Comparison of ENCODE assay signal across 20 cellular contexts in the genomic region with DNA sequence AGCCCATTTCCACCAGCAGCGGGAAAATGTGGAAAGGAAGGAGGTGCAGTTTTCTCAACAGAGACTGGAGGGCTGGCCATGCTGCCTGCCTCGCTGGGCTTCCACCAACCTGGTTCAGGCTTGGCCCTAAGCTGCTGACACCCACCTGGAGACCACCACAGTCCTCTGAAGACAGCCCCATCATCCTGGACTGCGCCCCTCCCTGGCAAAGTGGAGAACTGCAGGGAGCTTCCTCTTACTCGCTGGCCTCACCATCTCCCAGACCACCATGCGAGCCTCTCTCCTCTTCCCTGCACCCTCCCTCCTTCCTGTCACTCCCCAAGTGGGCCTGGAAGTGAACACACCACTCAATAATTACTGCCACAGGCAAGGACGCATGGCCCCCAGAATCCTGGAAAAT.
DNase-seq lines count a peak whose midpoint lies in the region; ATAC-seq and TF ChIP-seq lines count a peak whose summit lies in the region.
"Had no signal": no experiment of that assay in that cellular context is flagged by ENCODE, and none has a peak within 500 bp of the region (broad histone marks: within the 10 kb centered on the region; RNA-seq: fewer than 3 reads in every experiment).

No MANE protein-coding gene starts in this region.

- no peaks in the 10 kb centered on the region for H3K27me3 ChIP-seq in PC-3 (ENCODE audit: low read length)
- H3K27me3 ChIP-seq in gastrocnemius medialis, result no peaks in the 10 kb centered on the region
- H3K27me3 ChIP-seq in testis, result no peaks in the 10 kb centered on the region
- H3K27me3 ChIP-seq: left lung, right atrium auricular region, transverse colon had no signal

- no peaks in the 10 kb centered on the region for H3F3A ChIP-seq in PC-3 (ENCODE audit: low read length, unreplicated experiment)

- ATAC-seq in PC-3, result no peak
- no peak for ATAC-seq in gastrocnemius medialis
- no peak for ATAC-seq in stimulated activated effector memory CD8-positive, alpha-beta T cell treated with anti-CD3 and anti-CD28 coated beads, Interleukin-12 subunit alpha, Interleukin-12 subunit beta, amount 100 ng/mL, for 72 hours
- ATAC-seq: left lung; naive thymus-derived CD8-positive, alpha-beta T cell had no signal

- no peaks in the 10 kb centered on the region for H3K9me2 ChIP-seq in PC-3 (replicated peaks; ENCODE audit: low read length)

- POLR2A ChIA-PET in PC-3 (lab: Charles Lee; ENCODE audit: unreplicated experiment), result no interaction called here

- in situ Hi-C loops in gastrocnemius medialis (cut with MboI; ENCODE audit: low sequenced_read_pairs in 4 of 4), result no loop called here

- no peaks in the 10 kb centered on the region for H3K79me2 ChIP-seq in PC-3 (ENCODE audit: low read length)

- CTCF ChIA-PET in PC-3 (lab: Charles Lee), result no interaction called here

- TF ChIP-seq POLR2A in gastrocnemius medialis (IDR thresholded peaks at IDR 0.05), result no peak
- no peak for TF ChIP-seq POLR2A in testis (IDR thresholded peaks at IDR 0.05)

- H2AFZ ChIP-seq in PC-3 (ENCODE audit: low read length), result no peak overlapping the region

- no peak for DNase-seq in PC-3
- DNase-seq in epithelial cell of proximal tubule (ENCODE audit: low read depth), result no peak
- DNase-seq in gastrocnemius medialis, result no peak
- DNase-seq in NOMO-1 treated with DMSO at 0.1 percent for 48 hours (lab: John Stamatoyannopoulos, UW; ENCODE audit: unreplicated experiment), result no peak
- no peak for DNase-seq in kidney glomerular epithelial cell (lab: John Stamatoyannopoulos, UW)
- DNase-seq in stimulated activated effector memory CD8-positive, alpha-beta T cell treated with anti-CD3 and anti-CD28 coated beads, Interleukin-12 subunit alpha, Interleukin-12 subunit beta, amount 100 ng/mL, for 72 hours (ENCODE audit: low spot score in 2 of 2), result no peak
- DNase-seq in testis, result no peak
- DNase-seq: activated gamma-delta T cell treated with Interleukin-2 at 50 U/mL for 16 hours; anterior cingulate cortex; DMS153; HCEC 1CT; left lung; naive thymus-derived CD8-positive, alpha-beta T cell; NCI-H1417; NCI-H446 treated with DMSO at 0.1 percent for 48 hours; stimulated activated CD4-positive, alpha-beta T cell treated with anti-CD3 and anti-CD28 coated beads, Interleukin-2, amount 100 ng/mL, for 48 hours; transverse colon had no signal

- H3K27ac ChIP-seq in PC-3 (ENCODE audit: low read length) (no peak overlapping the region), gastrocnemius medialis (peak overlapping the region; percentile 65 to 79 (median 73)), testis (no peak overlapping the region)
- H3K27ac ChIP-seq: left lung, right atrium auricular region had no signal

- no peak overlapping the region for H3K27ac Mint-ChIP-seq in stimulated activated effector memory CD8-positive, alpha-beta T cell treated with anti-CD3 and anti-CD28 coated beads, Interleukin-12 subunit alpha, Interleukin-12 subunit beta, amount 100 ng/mL, for 72 hours
- H3K27ac Mint-ChIP-seq: B cell; naive thymus-derived CD8-positive, alpha-beta T cell had no signal

- H3K4me1 ChIP-seq in PC-3 (ENCODE audit: insufficient read depth, low read length) (peaks cover 27% of the 10 kb centered on the region), gastrocnemius medialis (peaks cover 35 to 58% of the 10 kb centered on the region in 2 donors), testis (no peaks in the 10 kb centered on the region)

- H3K36me3 ChIP-seq in PC-3 (ENCODE audit: low read depth, low read length), result no peaks in the 10 kb centered on the region
- H3K36me3 ChIP-seq in gastrocnemius medialis, result no peaks in the 10 kb centered on the region
- no peaks in the 10 kb centered on the region for H3K36me3 ChIP-seq in testis (ENCODE audit: low read depth, missing control alignments)
- H3K36me3 ChIP-seq: left lung, right atrium auricular region, transverse colon had no signal

- H3K4me1 Mint-ChIP-seq in stimulated activated effector memory CD8-positive, alpha-beta T cell treated with anti-CD3 and anti-CD28 coated beads, Interleukin-12 subunit alpha, Interleukin-12 subunit beta, amount 100 ng/mL, for 72 hours, result peaks cover 12% of the 10 kb centered on the region
- H3K4me1 Mint-ChIP-seq: B cell had no signal

- peak; percentile 36; the same call in 1 of the 3 replicates for TF ChIP-seq CTCF in GM12872 (IDR thresholded peaks at IDR 0.05; ENCODE audit: insufficient read depth, low read depth, low read length)
- TF ChIP-seq CTCF in PC-3 (conservative IDR thresholded peaks at IDR 0.05; ENCODE audit: low read depth, low read length), result peak; percentile 35; the same call in 1 of the 2 replicates
- peak; percentile 11 for TF ChIP-seq CTCF in epithelial cell of proximal tubule (conservative IDR thresholded peaks at IDR 0.05; ENCODE audit: low read depth, low read length)
- no peak for TF ChIP-seq CTCF in gastrocnemius medialis (IDR thresholded peaks at IDR 0.05 in 4 of 5, conservative IDR thresholded peaks at IDR 0.05 in 1 of 5)
- no peak for TF ChIP-seq CTCF in testis (IDR thresholded peaks at IDR 0.05)

- H3K9me3 ChIP-seq in PC-3 (ENCODE audit: low read length) (no peaks in the 10 kb centered on the region), gastrocnemius medialis (no peaks in the 10 kb centered on the region), testis (no peaks in the 10 kb centered on the region)
- H3K9me3 ChIP-seq: left lung, right atrium auricular region, transverse colon had no signal

- no peaks in the 10 kb centered on the region for H3K36me3 Mint-ChIP-seq in stimulated activated effector memory CD8-positive, alpha-beta T cell treated with anti-CD3 and anti-CD28 coated beads, Interleukin-12 subunit alpha, Interleukin-12 subunit beta, amount 100 ng/mL, for 72 hours
- H3K36me3 Mint-ChIP-seq: naive thymus-derived CD8-positive, alpha-beta T cell had no signal

- intact Hi-C loops in PC-3 (cut with micrococcal nuclease), result no loop called here
- intact Hi-C loops in gastrocnemius medialis (cut with DNase I; ENCODE audit: low total_unique reads), result no loop called here
- intact Hi-C loops in testis (cut with DNase I; ENCODE audit: low total_unique reads), result no loop called here

- H3K4me3 ChIP-seq in PC-3 (ENCODE audit: low read length) (no peak overlapping the region), epithelial cell of proximal tubule (ENCODE audit: low read depth, low read length) (no peak overlapping the region), gastrocnemius medialis (no peak overlapping the region), testis (no peak overlapping the region)
- H3K4me3 ChIP-seq: left lung, right atrium auricular region, transverse colon had no signal

- H3K9me3 Mint-ChIP-seq in stimulated activated effector memory CD8-positive, alpha-beta T cell treated with anti-CD3 and anti-CD28 coated beads, Interleukin-12 subunit alpha, Interleukin-12 subunit beta, amount 100 ng/mL, for 72 hours, result no peaks in the 10 kb centered on the region
- H3K9me3 Mint-ChIP-seq: naive thymus-derived CD8-positive, alpha-beta T cell had no signal

- whole genome bisulfite sequencing in testis, 2 donors, result 94% methylated on average over 6 of the region's 6 CpGs

- no peak overlapping the region for H3K4me3 Mint-ChIP-seq in stimulated activated effector memory CD8-positive, alpha-beta T cell treated with anti-CD3 and anti-CD28 coated beads, Interleukin-12 subunit alpha, Interleukin-12 subunit beta, amount 100 ng/mL, for 72 hours
- H3K4me3 Mint-ChIP-seq: B cell; naive thymus-derived CD8-positive, alpha-beta T cell had no signal

- H3K4me2 ChIP-seq in PC-3 (ENCODE audit: low read length), result no peak overlapping the region

- H4K20me1 ChIP-seq in PC-3 (ENCODE audit: low read length), result no peaks in the 10 kb centered on the region

- no peak overlapping the region for H3K9ac ChIP-seq in PC-3 (ENCODE audit: low read length)

- no TSS peak for BruUV-seq in PC-3 (replicated peaks; lab: Mats Ljungman, UMichigan)

Comparison
In these comparisons a context has a peak if more than half of its experiments do, and no peak if none do; other contexts are left out.
1. CTCF ChIP-seq: peak in GM12872 (single experiment), PC-3 (single experiment) and epithelial cell of proximal tubule (single experiment); none in gastrocnemius medialis (0 of 5) and testis (0 of 3).
2. H3K27ac ChIP-seq: peak in gastrocnemius medialis (4 of 4); none in PC-3 (single experiment) and testis (0 of 2).